Comparison of ENCODE assay signal across 13 cellular contexts in the genomic region with DNA sequence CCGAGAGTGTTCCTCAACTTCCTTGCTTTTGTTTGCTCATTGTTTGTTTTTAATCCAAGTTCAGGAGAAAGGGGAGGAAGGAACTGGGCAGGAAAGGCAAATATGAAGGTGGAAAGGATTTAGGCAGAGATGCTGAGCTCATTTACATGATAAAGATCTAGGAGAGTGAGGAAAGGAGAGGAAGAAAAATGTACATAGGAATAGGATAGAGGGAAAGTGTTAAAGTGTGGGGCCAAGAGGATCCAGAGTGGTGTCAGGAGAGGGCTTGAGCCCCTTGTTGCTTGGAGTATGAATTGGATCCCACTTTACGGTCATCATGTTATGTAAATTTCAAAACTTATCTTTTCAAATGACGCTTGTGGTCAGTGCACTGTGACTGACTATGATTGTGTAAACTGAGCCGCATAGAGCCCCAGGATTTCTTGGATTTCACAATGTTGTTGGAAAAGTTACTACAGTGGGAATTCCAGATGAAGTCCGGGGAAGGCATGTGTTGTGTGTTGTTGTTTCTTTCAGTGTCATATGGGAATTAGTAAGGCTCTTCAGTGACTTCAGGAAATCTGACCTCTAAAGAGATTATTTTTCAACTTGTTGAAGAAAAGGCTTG. TPM values are rescaled to one million over a fixed set of nuclear protein-coding genes. Genes with fewer than 3 reads are reported as not detected.
DNase-seq lines count a peak whose midpoint lies in the region; ATAC-seq, FAIRE-seq and TF ChIP-seq lines count a peak whose summit lies in the region.
"Had no signal": no experiment of that assay in that cellular context is flagged by ENCODE, and none has a peak within 500 bp of the region (broad histone marks: within the 10 kb centered on the region; RNA-seq: fewer than 3 reads in every experiment).

No MANE protein-coding gene starts in this region.

- no peaks in the 10 kb centered on the region for H3K4me1 ChIP-seq in stomach smooth muscle (ENCODE audit: control insufficient read depth, insufficient read depth, low read length)

- no peak overlapping the region for H3K4me3 Mint-ChIP-seq in activated T-helper 1 cell treated with anti-CD3 and anti-CD28 coated beads, Interleukin-12 subunit alpha, Interleukin-12 subunit beta, Interleukin-2, Interleukin-4 antibody, amounts not matched to agents 30 ng/mL and 10 ng/mL and 1 ng/mL, durations not matched to agents 14 hours and 24 hours and 36 hours
- no peak overlapping the region for H3K4me3 Mint-ChIP-seq in activated CD8-positive, alpha-beta memory T cell treated with anti-CD3 and anti-CD28 coated beads, Interleukin-2, amount 10 ng/mL, durations not matched to agents 7 days and 5 days

- no peaks in the 10 kb centered on the region for H3K9me3 ChIP-seq in stomach smooth muscle (ENCODE audit: control insufficient read depth in 2 of 2, low read length in 2 of 2)

- peak overlapping the region; percentile 42 for H3K27ac ChIP-seq in stomach smooth muscle (ENCODE audit: low read length)
- H3K27ac ChIP-seq: dorsolateral prefrontal cortex had no signal

- TF ChIP-seq POLR2A in H54 (IDR thresholded peaks at IDR 0.05; ENCODE audit: low read depth, low read length), result no peak

- DNase-seq in H4 (ENCODE audit: low spot score), result peak; percentile 72
- peak; percentile 35 for DNase-seq in astrocyte of the spinal cord (ENCODE audit: low read depth, low spot score)
- no peak for DNase-seq in left ventricle myocardium superior
- no peak for DNase-seq in activated T-helper 1 cell treated with anti-CD3 and anti-CD28 coated beads, Interleukin-12 subunit alpha, Interleukin-12 subunit beta, Interleukin-2, Interleukin-4 antibody, amounts not matched to agents 30 ng/mL and 10 ng/mL and 1 ng/mL, durations not matched to agents 14 hours and 24 hours and 36 hours (ENCODE audit: low spot score)
- no peak for DNase-seq in activated CD8-positive, alpha-beta memory T cell treated with anti-CD3 and anti-CD28 coated beads, Interleukin-2, amount 10 ng/mL, durations not matched to agents 7 days and 5 days
- no peak for DNase-seq in H54 (ENCODE audit: insufficient read length, low spot score)
- no peak for DNase-seq in germinal center (ENCODE audit: low spot score)
- DNase-seq: activated T-cell treated with anti-CD3 and anti-CD28 coated beads, Interleukin-2, amount 50 U/mL, for 1 hour; dorsolateral prefrontal cortex; NCI-H510A; stimulated activated CD4-positive, alpha-beta T cell treated with anti-CD3 and anti-CD28 coated beads, Interleukin-4, amount 100 ng/mL, for 1 hour had no signal

- no peaks in the 10 kb centered on the region for H3K27me3 ChIP-seq in stomach smooth muscle (ENCODE audit: control insufficient read depth in 1 of 2, insufficient read depth in 2 of 2, low read length in 2 of 2)
- H3K27me3 ChIP-seq: dorsolateral prefrontal cortex had no signal

- H3K4me3 ChIP-seq in astrocyte of the spinal cord (ENCODE audit: low read depth, low read length) (no peak overlapping the region), stomach smooth muscle (ENCODE audit: low read length in 2 of 2) (no peak overlapping the region)
- H3K4me3 ChIP-seq: dorsolateral prefrontal cortex had no signal

- H3K36me3 Mint-ChIP-seq in activated T-helper 1 cell treated with anti-CD3 and anti-CD28 coated beads, Interleukin-12 subunit alpha, Interleukin-12 subunit beta, Interleukin-2, Interleukin-4 antibody, amounts not matched to agents 30 ng/mL and 10 ng/mL and 1 ng/mL, durations not matched to agents 14 hours and 24 hours and 36 hours (ENCODE audit: low read depth), result no peaks in the 10 kb centered on the region
- no peaks in the 10 kb centered on the region for H3K36me3 Mint-ChIP-seq in activated CD8-positive, alpha-beta memory T cell treated with anti-CD3 and anti-CD28 coated beads, Interleukin-2, amount 10 ng/mL, durations not matched to agents 7 days and 5 days

- no peaks in the 10 kb centered on the region for H3K9me3 Mint-ChIP-seq in activated T-helper 1 cell treated with anti-CD3 and anti-CD28 coated beads, Interleukin-12 subunit alpha, Interleukin-12 subunit beta, Interleukin-2, Interleukin-4 antibody, amounts not matched to agents 30 ng/mL and 10 ng/mL and 1 ng/mL, durations not matched to agents 14 hours and 24 hours and 36 hours
- H3K9me3 Mint-ChIP-seq in activated CD8-positive, alpha-beta memory T cell treated with anti-CD3 and anti-CD28 coated beads, Interleukin-2, amount 10 ng/mL, durations not matched to agents 7 days and 5 days (ENCODE audit: low read depth), result no peaks in the 10 kb centered on the region

- CTCF ChIA-PET in activated CD8-positive, alpha-beta memory T cell treated with anti-CD3 and anti-CD28 coated beads, Interleukin-2, amount 10 ng/mL, durations not matched to agents 7 days and 5 days (lab: Charles Lee), result no interaction called here

- no peaks in the 10 kb centered on the region for H3K36me3 ChIP-seq in stomach smooth muscle (ENCODE audit: control insufficient read depth in 2 of 2, insufficient read depth in 2 of 2, low read length in 2 of 2)

- intact Hi-C loops in left ventricle myocardium superior (cut with micrococcal nuclease), result no loop called here
- intact Hi-C loops in activated T-helper 1 cell treated with anti-CD3 and anti-CD28 coated beads, Interleukin-12 subunit alpha, Interleukin-12 subunit beta, Interleukin-2, Interleukin-4 antibody, amounts not matched to agents 30 ng/mL and 10 ng/mL and 1 ng/mL, durations not matched to agents 14 hours and 24 hours and 36 hours (cut with micrococcal nuclease), result no loop called here

- H3K27me3 Mint-ChIP-seq in activated T-helper 1 cell treated with anti-CD3 and anti-CD28 coated beads, Interleukin-12 subunit alpha, Interleukin-12 subunit beta, Interleukin-2, Interleukin-4 antibody, amounts not matched to agents 30 ng/mL and 10 ng/mL and 1 ng/mL, durations not matched to agents 14 hours and 24 hours and 36 hours (ENCODE audit: insufficient read depth), result peaks cover 19% of the 10 kb centered on the region
- H3K27me3 Mint-ChIP-seq in activated CD8-positive, alpha-beta memory T cell treated with anti-CD3 and anti-CD28 coated beads, Interleukin-2, amount 10 ng/mL, durations not matched to agents 7 days and 5 days, result peaks cover 44% of the 10 kb centered on the region

- peak; percentile 68 for ATAC-seq in left ventricle myocardium superior
- ATAC-seq in activated CD8-positive, alpha-beta memory T cell treated with anti-CD3 and anti-CD28 coated beads, Interleukin-2, amount 10 ng/mL, durations not matched to agents 7 days and 5 days, result no peak

- no peak overlapping the region for H3K9ac ChIP-seq in stomach smooth muscle (ENCODE audit: low read length in 2 of 2)

- H3K27ac Mint-ChIP-seq in activated T-helper 1 cell treated with anti-CD3 and anti-CD28 coated beads, Interleukin-12 subunit alpha, Interleukin-12 subunit beta, Interleukin-2, Interleukin-4 antibody, amounts not matched to agents 30 ng/mL and 10 ng/mL and 1 ng/mL, durations not matched to agents 14 hours and 24 hours and 36 hours, result no peak overlapping the region
- H3K27ac Mint-ChIP-seq in activated CD8-positive, alpha-beta memory T cell treated with anti-CD3 and anti-CD28 coated beads, Interleukin-2, amount 10 ng/mL, durations not matched to agents 7 days and 5 days, result no peak overlapping the region

- TF ChIP-seq CTCF in astrocyte of the spinal cord (IDR thresholded peaks at IDR 0.05; ENCODE audit: low read depth, low read length), result no peak

- H3K4me1 Mint-ChIP-seq in activated T-helper 1 cell treated with anti-CD3 and anti-CD28 coated beads, Interleukin-12 subunit alpha, Interleukin-12 subunit beta, Interleukin-2, Interleukin-4 antibody, amounts not matched to agents 30 ng/mL and 10 ng/mL and 1 ng/mL, durations not matched to agents 14 hours and 24 hours and 36 hours (ENCODE audit: low read depth), result peaks cover 15% of the 10 kb centered on the region
- peaks cover 17% of the 10 kb centered on the region for H3K4me1 Mint-ChIP-seq in activated CD8-positive, alpha-beta memory T cell treated with anti-CD3 and anti-CD28 coated beads, Interleukin-2, amount 10 ng/mL, durations not matched to agents 7 days and 5 days

- in situ Hi-C loops in astrocyte of the spinal cord (cut with HindIII; ENCODE audit: low sequenced_read_pairs), result no loop called here

- no peak for FAIRE-seq in H54 (lab: Jason Lieb, UNC)

RNA-seq across cellular contexts. Expression of a gene that starts 15.0 kb away (rescaled TPM):
- total RNA-seq in H4 (2014; rRNA removed; shearing (Covaris generic)), result 14.4 and 19.0 TPM in 2 replicates
- total RNA-seq in left ventricle myocardium superior, result 75.1 TPM
- total RNA-seq in activated T-helper 1 cell treated with anti-CD3 and anti-CD28 coated beads, Interleukin-12 subunit alpha, Interleukin-12 subunit beta, Interleukin-2, Interleukin-4 antibody, amounts not matched to agents 30 ng/mL and 10 ng/mL and 1 ng/mL, durations not matched to agents 14 hours and 24 hours and 36 hours, result 0.15 and 0.29 TPM in 2 replicates
- 1 to 10 TPM; 2.0 to 3.4 TPM for total RNA-seq in activated CD8-positive, alpha-beta memory T cell treated with anti-CD3 and anti-CD28 coated beads, Interleukin-2, amount 10 ng/mL, durations not matched to agents 7 days and 5 days

RNA-seq across cellular contexts. Expression of a gene that starts 17.8 kb away (rescaled TPM):
- not detected in 2 replicates for total RNA-seq in H4 (2014; rRNA removed; shearing (Covaris generic))
- not detected for total RNA-seq in left ventricle myocardium superior
- total RNA-seq in activated T-helper 1 cell treated with anti-CD3 and anti-CD28 coated beads, Interleukin-12 subunit alpha, Interleukin-12 subunit beta, Interleukin-2, Interleukin-4 antibody, amounts not matched to agents 30 ng/mL and 10 ng/mL and 1 ng/mL, durations not matched to agents 14 hours and 24 hours and 36 hours, result not detected in 2 replicates
- total RNA-seq in activated CD8-positive, alpha-beta memory T cell treated with anti-CD3 and anti-CD28 coated beads, Interleukin-2, amount 10 ng/mL, durations not matched to agents 7 days and 5 days, result not detected
- total RNA-seq: mononuclear cell had no signal

Comparison
In these comparisons a context has a peak if more than half of its experiments do, and no peak if none do; other contexts are left out.
1. DNase-seq: peak in H4 (single experiment) and astrocyte of the spinal cord (single experiment); none in left ventricle myocardium superior (single experiment), activated T-helper 1 cell treated with anti-CD3 and anti-CD28 coated beads, Interleukin-12 subunit alpha, Interleukin-12 subunit beta, Interleukin-2, Interleukin-4 antibody, amounts not matched to agents 30 ng/mL and 10 ng/mL and 1 ng/mL, durations not matched to agents 14 hours and 24 hours and 36 hours (single experiment), activated CD8-positive, alpha-beta memory T cell treated with anti-CD3 and anti-CD28 coated beads, Interleukin-2, amount 10 ng/mL, durations not matched to agents 7 days and 5 days (single experiment), H54 (single experiment) and germinal center (single experiment).